ENCODE assay signal across 4 cellular contexts in genomic region chr12:100016304-100016703, GRCh38. TPM values are rescaled to one million over a fixed set of nuclear protein-coding genes. Genes with fewer than 3 reads are reported as not detected.
"Had no signal": no experiment of that assay in that cellular context is flagged by ENCODE, and none has a peak within 500 bp of the region (broad histone marks: within the 10 kb centered on the region; RNA-seq: fewer than 3 reads in every experiment).

No MANE protein-coding gene starts in this region.

RNA-seq across cellular contexts. Expression of gene ANKS1B, which starts 31.6 kb away (rescaled TPM):
- total RNA-seq: naive thymus-derived CD8-positive, alpha-beta T cell; natural killer cell; natural killer cell treated with Interleukin-12 subunit alpha and Interleukin-12 subunit beta and Interleukin-15 and Interleukin-18, amount 100 ng/mL, for 72 hours had no signal
- polyA plus RNA-seq: naive thymus-derived CD4-positive, alpha-beta T cell; naive thymus-derived CD8-positive, alpha-beta T cell had no signal
